ENCODE assay signal across 1 cellular context in the genomic region with DNA sequence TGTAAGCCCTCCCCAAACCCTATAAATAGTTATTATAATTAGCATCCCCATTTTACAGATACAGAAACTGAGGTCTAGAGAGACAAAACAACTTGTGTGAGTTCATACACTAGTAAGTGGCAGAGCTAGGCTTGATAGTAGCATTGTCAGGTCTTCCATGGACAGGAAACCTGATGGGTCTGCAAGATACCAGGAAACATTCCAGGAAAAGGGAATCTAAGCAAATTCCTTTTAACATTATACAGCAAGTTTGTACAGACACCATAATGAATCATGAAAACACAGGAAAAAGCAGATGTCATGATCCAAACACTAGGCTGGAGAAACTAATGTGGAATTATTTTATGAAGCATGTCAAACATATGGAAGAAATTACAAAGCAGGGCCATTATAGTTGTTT.
TF ChIP-seq lines count a peak whose summit lies in the region.

No MANE protein-coding gene starts in this region.

TF ChIP-seq in K562, 482 proteins besides CTCF, POLR2A, EP300 and RAD21 (continued from another document):
- TF ChIP-seq, protein P1, sequence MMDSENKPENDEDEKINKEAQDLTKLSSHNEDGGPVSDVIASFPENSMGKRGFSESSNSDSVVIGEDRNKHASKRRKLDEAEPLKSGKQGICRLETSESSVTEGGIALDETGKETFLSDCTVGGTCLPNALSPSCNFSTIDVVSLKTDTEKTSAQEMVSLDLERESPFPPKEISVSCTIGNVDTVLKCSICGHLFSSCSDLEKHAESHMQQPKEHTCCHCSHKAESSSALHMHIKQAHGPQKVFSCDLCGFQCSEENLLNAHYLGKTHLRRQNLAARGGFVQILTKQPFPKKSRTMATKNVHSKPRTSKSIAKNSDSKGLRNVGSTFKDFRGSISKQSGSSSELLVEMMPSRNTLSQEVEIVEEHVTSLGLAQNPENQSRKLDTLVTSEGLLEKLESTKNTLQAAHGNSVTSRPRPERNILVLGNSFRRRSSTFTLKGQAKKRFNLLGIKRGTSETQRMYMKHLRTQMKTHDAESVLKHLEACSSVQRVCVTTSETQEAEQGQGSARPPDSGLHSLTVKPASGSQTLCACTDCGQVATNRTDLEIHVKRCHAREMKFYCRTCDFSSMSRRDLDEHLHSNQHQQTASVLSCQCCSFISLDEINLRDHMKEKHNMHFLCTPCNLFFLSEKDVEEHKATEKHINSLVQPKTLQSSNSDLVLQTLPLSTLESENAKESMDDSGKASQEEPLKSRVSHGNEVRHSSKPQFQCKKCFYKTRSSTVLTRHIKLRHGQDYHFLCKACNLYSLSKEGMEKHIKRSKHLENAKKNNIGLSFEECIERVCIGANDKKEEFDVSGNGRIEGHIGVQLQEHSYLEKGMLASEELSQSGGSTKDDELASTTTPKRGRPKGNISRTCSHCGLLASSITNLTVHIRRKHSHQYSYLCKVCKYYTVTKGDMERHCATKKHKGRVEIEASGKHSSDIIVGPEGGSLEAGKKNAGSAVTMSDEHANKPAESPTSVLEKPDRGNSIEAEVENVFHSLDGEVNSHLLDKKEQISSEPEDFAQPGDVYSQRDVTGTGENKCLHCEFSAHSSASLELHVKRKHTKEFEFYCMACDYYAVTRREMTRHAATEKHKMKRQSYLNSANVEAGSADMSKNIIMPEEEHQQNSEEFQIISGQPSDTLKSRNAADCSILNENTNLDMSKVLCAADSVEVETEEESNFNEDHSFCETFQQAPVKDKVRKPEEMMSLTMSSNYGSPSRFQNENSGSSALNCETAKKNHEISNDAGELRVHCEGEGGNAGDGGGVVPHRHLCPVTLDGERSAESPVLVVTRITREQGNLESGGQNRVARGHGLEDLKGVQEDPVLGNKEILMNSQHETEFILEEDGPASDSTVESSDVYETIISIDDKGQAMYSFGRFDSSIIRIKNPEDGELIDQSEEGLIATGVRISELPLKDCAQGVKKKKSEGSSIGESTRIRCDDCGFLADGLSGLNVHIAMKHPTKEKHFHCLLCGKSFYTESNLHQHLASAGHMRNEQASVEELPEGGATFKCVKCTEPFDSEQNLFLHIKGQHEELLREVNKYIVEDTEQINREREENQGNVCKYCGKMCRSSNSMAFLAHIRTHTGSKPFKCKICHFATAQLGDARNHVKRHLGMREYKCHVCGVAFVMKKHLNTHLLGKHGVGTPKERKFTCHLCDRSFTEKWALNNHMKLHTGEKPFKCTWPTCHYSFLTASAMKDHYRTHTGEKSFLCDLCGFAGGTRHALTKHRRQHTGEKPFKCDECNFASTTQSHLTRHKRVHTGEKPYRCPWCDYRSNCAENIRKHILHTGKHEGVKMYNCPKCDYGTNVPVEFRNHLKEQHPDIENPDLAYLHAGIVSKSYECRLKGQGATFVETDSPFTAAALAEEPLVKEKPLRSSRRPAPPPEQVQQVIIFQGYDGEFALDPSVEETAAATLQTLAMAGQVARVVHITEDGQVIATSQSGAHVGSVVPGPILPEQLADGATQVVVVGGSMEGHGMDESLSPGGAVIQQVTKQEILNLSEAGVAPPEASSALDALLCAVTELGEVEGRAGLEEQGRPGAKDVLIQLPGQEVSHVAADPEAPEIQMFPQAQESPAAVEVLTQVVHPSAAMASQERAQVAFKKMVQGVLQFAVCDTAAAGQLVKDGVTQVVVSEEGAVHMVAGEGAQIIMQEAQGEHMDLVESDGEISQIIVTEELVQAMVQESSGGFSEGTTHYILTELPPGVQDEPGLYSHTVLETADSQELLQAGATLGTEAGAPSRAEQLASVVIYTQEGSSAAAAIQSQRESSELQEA (IDR thresholded peaks at IDR 0.05; ENCODE audit: low read depth), result no peak
